In the genomic region with DNA sequence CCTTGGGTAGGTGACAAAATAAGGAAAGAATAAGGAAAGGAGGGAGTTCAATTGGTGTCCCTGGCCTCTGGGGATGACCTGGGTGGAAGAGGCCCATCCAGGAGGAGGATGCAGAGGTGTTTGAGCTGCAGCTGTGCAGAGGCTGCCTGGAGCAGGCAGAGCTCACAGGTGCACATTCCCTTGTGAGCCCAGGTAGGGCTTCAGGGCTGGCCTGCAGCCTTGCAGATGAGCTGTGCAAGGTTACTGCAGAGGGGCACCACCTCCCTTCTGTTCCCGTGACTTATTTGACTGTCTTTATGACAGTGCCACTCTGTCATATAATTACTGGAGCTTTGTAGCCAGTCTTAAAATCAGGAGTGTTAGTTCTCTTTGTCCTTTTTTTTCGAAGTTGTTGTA, we compare ENCODE assay signal across 14 cellular contexts.
DNase-seq lines count a peak whose midpoint lies in the region; ATAC-seq lines count a peak whose summit lies in the region.
"Had no signal": no experiment of that assay in that cellular context is flagged by ENCODE, and none has a peak within 500 bp of the region (broad histone marks: within the 10 kb centered on the region; RNA-seq: fewer than 3 reads in every experiment).

No MANE protein-coding gene starts in this region.

- no peak overlapping the region for H2BK5ac ChIP-seq in neuronal stem cell (ENCODE audit: low read length)

- no peak overlapping the region for H2BK12ac ChIP-seq in neuronal stem cell (ENCODE audit: low read length)

- peaks cover 0 to 2% of the 10 kb centered on the region in 2 donors for H3K36me3 ChIP-seq in neuronal stem cell (replicated peaks in 1 of 2; ENCODE audit: control insufficient read depth in 2 of 2, insufficient read depth in 2 of 2, low read length in 2 of 2)
- H3K36me3 ChIP-seq: BLaER1 treated with 17β-estradiol and CSF1 and Interleukin-3, amounts not matched to agents 10 nM and 100 nM had no signal

- H3K4me3 Mint-ChIP-seq in activated CD8-positive, alpha-beta memory T cell treated with anti-CD3 and anti-CD28 coated beads, Interleukin-2, amount 10 ng/mL, durations not matched to agents 7 days and 5 days, result no peak overlapping the region
- H3K4me3 Mint-ChIP-seq in stimulated activated naive CD8-positive, alpha-beta T cell treated with anti-CD3 and anti-CD28 coated beads, Interleukin-15, amount 100 ng/mL, for 72 hours, result no peak overlapping the region
- H3K4me3 Mint-ChIP-seq: CD4-positive, alpha-beta T cell; H9 had no signal

- H3K27me3 Mint-ChIP-seq in activated CD8-positive, alpha-beta memory T cell treated with anti-CD3 and anti-CD28 coated beads, Interleukin-2, amount 10 ng/mL, durations not matched to agents 7 days and 5 days, result peaks cover 8% of the 10 kb centered on the region
- no peaks in the 10 kb centered on the region for H3K27me3 Mint-ChIP-seq in stimulated activated naive CD8-positive, alpha-beta T cell treated with anti-CD3 and anti-CD28 coated beads, Interleukin-15, amount 100 ng/mL, for 72 hours
- H3K27me3 Mint-ChIP-seq: CD4-positive, alpha-beta T cell had no signal

- no peak overlapping the region for H4K8ac ChIP-seq in neuronal stem cell (ENCODE audit: low read depth, low read length)

- no peaks in the 10 kb centered on the region for H3K4me1 Mint-ChIP-seq in activated CD8-positive, alpha-beta memory T cell treated with anti-CD3 and anti-CD28 coated beads, Interleukin-2, amount 10 ng/mL, durations not matched to agents 7 days and 5 days
- H3K4me1 Mint-ChIP-seq in stimulated activated naive CD8-positive, alpha-beta T cell treated with anti-CD3 and anti-CD28 coated beads, Interleukin-15, amount 100 ng/mL, for 72 hours, result no peaks in the 10 kb centered on the region
- H3K4me1 Mint-ChIP-seq: H9 had no signal

- H3K9me3 Mint-ChIP-seq in activated CD8-positive, alpha-beta memory T cell treated with anti-CD3 and anti-CD28 coated beads, Interleukin-2, amount 10 ng/mL, durations not matched to agents 7 days and 5 days (ENCODE audit: low read depth), result no peaks in the 10 kb centered on the region
- peaks cover 4 to 7% of the 10 kb centered on the region in 2 donors for H3K9me3 Mint-ChIP-seq in stimulated activated naive CD8-positive, alpha-beta T cell treated with anti-CD3 and anti-CD28 coated beads, Interleukin-15, amount 100 ng/mL, for 72 hours

- H3K27ac Mint-ChIP-seq in activated CD8-positive, alpha-beta memory T cell treated with anti-CD3 and anti-CD28 coated beads, Interleukin-2, amount 10 ng/mL, durations not matched to agents 7 days and 5 days, result no peak overlapping the region
- H3K27ac Mint-ChIP-seq in stimulated activated naive CD8-positive, alpha-beta T cell treated with anti-CD3 and anti-CD28 coated beads, Interleukin-15, amount 100 ng/mL, for 72 hours, result no peak overlapping the region
- H3K27ac Mint-ChIP-seq: CD4-positive, alpha-beta T cell; H9 had no signal

- no peaks in the 10 kb centered on the region for H3K36me3 Mint-ChIP-seq in activated CD8-positive, alpha-beta memory T cell treated with anti-CD3 and anti-CD28 coated beads, Interleukin-2, amount 10 ng/mL, durations not matched to agents 7 days and 5 days

- no peak overlapping the region for H3K4me3 ChIP-seq in neuronal stem cell (ENCODE audit: low read length in 2 of 2)
- H3K4me3 ChIP-seq: BLaER1 treated with 17β-estradiol and CSF1 and Interleukin-3, amounts not matched to agents 10 nM and 100 nM; GM23248 had no signal

- WGBS in neuronal stem cell (ENCODE audit: extremely low coverage in 2 of 2, insufficient read length in 2 of 2, insufficient replicate concordance in 1 of 2), 2 donors, result no CpG with 5 or more reads among the region's 2 CpGs

- peak overlapping the region; percentile 88 for H2AK5ac ChIP-seq in neuronal stem cell (ENCODE audit: low read depth, low read length)

- H3K4me2 ChIP-seq in neuronal stem cell (ENCODE audit: insufficient read depth, low read length, poor library complexity, severe bottlenecking), result no peak overlapping the region
- H3K4me2 ChIP-seq: BLaER1 treated with 17β-estradiol and CSF1 and Interleukin-3, amounts not matched to agents 10 nM and 100 nM had no signal

- H2BK120ac ChIP-seq in neuronal stem cell (ENCODE audit: low read depth, low read length), result no peak overlapping the region

- H3K9me3 ChIP-seq in neuronal stem cell (replicated peaks in 1 of 2; ENCODE audit: control insufficient read depth in 2 of 2, insufficient read depth in 1 of 2, low read depth in 1 of 2, low read length in 2 of 2), result peaks cover 3 to 11% of the 10 kb centered on the region in 2 donors

- no peak for ATAC-seq in activated CD8-positive, alpha-beta memory T cell treated with anti-CD3 and anti-CD28 coated beads, Interleukin-2, amount 10 ng/mL, durations not matched to agents 7 days and 5 days
- ATAC-seq in stimulated activated naive CD8-positive, alpha-beta T cell treated with anti-CD3 and anti-CD28 coated beads, Interleukin-15, amount 100 ng/mL, for 72 hours, result peak; percentile 19
- no peak for ATAC-seq in stimulated activated naive CD8-positive, alpha-beta T cell treated with anti-CD3 and anti-CD28 coated beads, Interleukin-15, Interleukin-2, amounts not matched to agents 100 U/mL and 50 U/mL, for 24 hours

- no peak overlapping the region for H3K23ac ChIP-seq in neuronal stem cell (ENCODE audit: low read depth, low read length, poor library complexity)

- H3K27me3 ChIP-seq in neuronal stem cell (ENCODE audit: control insufficient read depth in 3 of 3, insufficient read depth in 3 of 3, low read depth in 1 of 3, low read length in 3 of 3), result peaks cover 0 to 2% (median 0%) of the 10 kb centered on the region in 3 experiments
- H3K27me3 ChIP-seq: BLaER1 treated with 17β-estradiol and CSF1 and Interleukin-3, amounts not matched to agents 10 nM and 100 nM had no signal

- peak; percentile 21 for DNase-seq in activated CD8-positive, alpha-beta memory T cell treated with anti-CD3 and anti-CD28 coated beads, Interleukin-2, amount 10 ng/mL, durations not matched to agents 7 days and 5 days
- DNase-seq in activated CD8-positive, alpha-beta memory T cell treated with anti-CD3 and anti-CD28 coated beads, Interleukin-2, amount 50 U/mL, for 48 hours, result no peak
- no peak for DNase-seq in stimulated activated naive CD8-positive, alpha-beta T cell treated with anti-CD3 and anti-CD28 coated beads, Interleukin-15, amount 100 ng/mL, for 72 hours
- no peak for DNase-seq in stimulated activated naive CD8-positive, alpha-beta T cell treated with anti-CD3 and anti-CD28 coated beads, Interleukin-15, Interleukin-2, amounts not matched to agents 100 U/mL and 50 U/mL, for 24 hours
- DNase-seq in neuronal stem cell (ENCODE audit: low spot score) (no peak), NCI-H1092 (lab: John Stamatoyannopoulos, UW) (no peak), NOMO-1 treated with DMSO at 0.1 percent for 48 hours (lab: John Stamatoyannopoulos, UW; ENCODE audit: unreplicated experiment) (no peak)
- DNase-seq: ACHN, Calu3, DMS 273 treated with DMSO at 0.1 percent for 48 hours, GM23248, H9 had no signal

- H4K91ac ChIP-seq in neuronal stem cell (ENCODE audit: low read depth, low read length, poor library complexity), result no peak overlapping the region

- CTCF ChIA-PET in activated CD8-positive, alpha-beta memory T cell treated with anti-CD3 and anti-CD28 coated beads, Interleukin-2, amount 10 ng/mL, durations not matched to agents 7 days and 5 days (lab: Charles Lee), result interaction anchor here (0.8 kb wide), 1 partner anchor 155 kb away, joined by 3 read pairs; no protein-coding TSS in a partner anchor

- H3K18ac ChIP-seq in neuronal stem cell (ENCODE audit: low read length), result no peak overlapping the region

- no peak overlapping the region for H3K9ac ChIP-seq in neuronal stem cell (ENCODE audit: low read depth, low read length, poor library complexity)
- H3K9ac ChIP-seq: BLaER1 treated with 17β-estradiol and CSF1 and Interleukin-3, amounts not matched to agents 10 nM and 100 nM; GM23248 had no signal

- H3K27ac ChIP-seq in neuronal stem cell (replicated peaks; ENCODE audit: low read length), result no peak overlapping the region
- H3K27ac ChIP-seq: BLaER1 treated with 17β-estradiol and CSF1 and Interleukin-3, amounts not matched to agents 10 nM and 100 nM; GM23248 had no signal

- no peak overlapping the region for H2BK15ac ChIP-seq in neuronal stem cell (ENCODE audit: low read length)

- no peak overlapping the region for H3K4ac ChIP-seq in neuronal stem cell (ENCODE audit: low read length)

- H3K4me1 ChIP-seq in neuronal stem cell (ENCODE audit: control insufficient read depth in 2 of 2, insufficient read depth in 1 of 2, low read depth in 1 of 2, low read length in 2 of 2), result no peaks in the 10 kb centered on the region

- no peak overlapping the region for H3K14ac ChIP-seq in neuronal stem cell (ENCODE audit: low read length)

- H2AFZ ChIP-seq in neuronal stem cell (ENCODE audit: low read length), result no peak overlapping the region
- H2AFZ ChIP-seq: GM23248 had no signal

- H3K79me1 ChIP-seq in neuronal stem cell (ENCODE audit: low read depth, low read length), result no peaks in the 10 kb centered on the region
